Comparison of ENCODE assay signal across 18 cellular contexts in genomic region chr2:232483296-232483922, GRCh38. TPM values are rescaled to one million over a fixed set of nuclear protein-coding genes. Genes with fewer than 3 reads are reported as not detected.
DNase-seq lines count a peak whose midpoint lies in the region; ATAC-seq and TF ChIP-seq lines count a peak whose summit lies in the region.
"Had no signal": no experiment of that assay in that cellular context is flagged by ENCODE, and none has a peak within 500 bp of the region (broad histone marks: within the 10 kb centered on the region; RNA-seq: fewer than 3 reads in every experiment).

No MANE protein-coding gene starts in this region.

- no peaks in the 10 kb centered on the region for H3K79me1 ChIP-seq in H9 (ENCODE audit: insufficient read depth, low read depth, low read length, poor library complexity, severe bottlenecking)

- H4K8ac ChIP-seq in H9 (replicated peaks; ENCODE audit: insufficient read length, low read depth, low read length): no peak overlapping the region

- peak; percentile 2 for DNase-seq in activated naive CD4-positive, alpha-beta T cell treated with anti-CD3 and anti-CD28 coated beads for 36 hours
- DNase-seq in activated naive CD4-positive, alpha-beta T cell treated with anti-CD3 and anti-CD28 coated beads, Interleukin-2, amount 10 ng/mL, durations not matched to agents 7 days and 5 days: no peak
- peak; percentile 20 for DNase-seq in H9
- peak in 2 of 3 donors; percentile 15 to 32 for DNase-seq in right lobe of liver
- peak; percentile 57 for DNase-seq in spleen
- DNase-seq in mesenteric fat pad (ENCODE audit: low spot score): no peak
- DNase-seq: GF-D8, NCI-H1436 treated with DMSO at 0.1 percent for 48 hours, NCI-H2081, NCI-H510A, NCI-H774, RPMI8226 had no signal

- no peak overlapping the region for H3K4ac ChIP-seq in H9 (ENCODE audit: low read depth, low read length)

- H3K79me2 ChIP-seq in H9 (ENCODE audit: insufficient read depth, low read length): no peaks in the 10 kb centered on the region

- H4K91ac ChIP-seq in H9 (ENCODE audit: insufficient read length, low read depth, low read length): no peak overlapping the region

- H3K27me3 ChIP-seq in H9 (ENCODE audit: insufficient read depth, low read length): peaks cover 34% of the 10 kb centered on the region
- H3K27me3 ChIP-seq in right lobe of liver: peaks cover 0 to 16% of the 10 kb centered on the region in 2 donors
- H3K27me3 ChIP-seq in spleen (replicated peaks in 1 of 7): peaks cover 0 to 95% (median 48%) of the 10 kb centered on the region in 7 donors

- no peak overlapping the region for H2AK5ac ChIP-seq in H9 (ENCODE audit: insufficient read length, low read length)

- no peak overlapping the region for H3K56ac ChIP-seq in H9 (ENCODE audit: insufficient read length, low read depth, low read length)

- intact Hi-C loops in activated naive CD4-positive, alpha-beta T cell treated with anti-CD3 and anti-CD28 coated beads for 36 hours (cut with micrococcal nuclease): no loop called here
- intact Hi-C loops in right lobe of liver (cut with DNase I) (no loop called here), spleen (cut with DNase I; ENCODE audit: low total_unique reads) (no loop called here)

- no peak overlapping the region for H2BK15ac ChIP-seq in H9 (ENCODE audit: low read depth, low read length)

- H3T11ph ChIP-seq in H9 (ENCODE audit: low read length): no peak overlapping the region

- no peaks in the 10 kb centered on the region for H4K20me1 ChIP-seq in H9 (ENCODE audit: control insufficient read depth, insufficient read depth, insufficient read length)

- H3K36me3 ChIP-seq in right lobe of liver (no peaks in the 10 kb centered on the region), spleen (no peaks in the 10 kb centered on the region)

- no peak overlapping the region for H3K27ac Mint-ChIP-seq in activated naive CD4-positive, alpha-beta T cell treated with anti-CD3 and anti-CD28 coated beads for 36 hours
- H3K27ac Mint-ChIP-seq in activated naive CD4-positive, alpha-beta T cell treated with anti-CD3 and anti-CD28 coated beads, Interleukin-2, amount 10 ng/mL, durations not matched to agents 7 days and 5 days: no peak overlapping the region
- no peak overlapping the region for H3K27ac Mint-ChIP-seq in H9
- H3K27ac Mint-ChIP-seq: GM23338 had no signal

- no peak overlapping the region for H3K23ac ChIP-seq in H9 (ENCODE audit: insufficient read length, low read depth, low read length)

- no peak overlapping the region for H3K4me3 Mint-ChIP-seq in activated naive CD4-positive, alpha-beta T cell treated with anti-CD3 and anti-CD28 coated beads for 36 hours
- no peak overlapping the region for H3K4me3 Mint-ChIP-seq in activated naive CD4-positive, alpha-beta T cell treated with anti-CD3 and anti-CD28 coated beads, Interleukin-2, amount 10 ng/mL, durations not matched to agents 7 days and 5 days
- H3K4me3 Mint-ChIP-seq in H9: no peak overlapping the region
- H3K4me3 Mint-ChIP-seq: GM23338 had no signal

- no peak for TF ChIP-seq CTCF in H9 (conservative IDR thresholded peaks at IDR 0.05)
- no peak for TF ChIP-seq CTCF in right lobe of liver (IDR thresholded peaks at IDR 0.05)
- no peak for TF ChIP-seq CTCF in spleen (IDR thresholded peaks at IDR 0.05 in 8 of 11, conservative IDR thresholded peaks at IDR 0.05 in 3 of 11)

- H3K9me3 Mint-ChIP-seq in activated naive CD4-positive, alpha-beta T cell treated with anti-CD3 and anti-CD28 coated beads for 36 hours: no peaks in the 10 kb centered on the region
- no peaks in the 10 kb centered on the region for H3K9me3 Mint-ChIP-seq in activated naive CD4-positive, alpha-beta T cell treated with anti-CD3 and anti-CD28 coated beads, Interleukin-2, amount 10 ng/mL, durations not matched to agents 7 days and 5 days
- H3K9me3 Mint-ChIP-seq in H9: no peaks in the 10 kb centered on the region
- H3K9me3 Mint-ChIP-seq: GM23338 had no signal

- peaks cover 3% of the 10 kb centered on the region for H3K4me1 Mint-ChIP-seq in activated naive CD4-positive, alpha-beta T cell treated with anti-CD3 and anti-CD28 coated beads for 36 hours (ENCODE audit: low read depth)
- peaks cover 9% of the 10 kb centered on the region for H3K4me1 Mint-ChIP-seq in activated naive CD4-positive, alpha-beta T cell treated with anti-CD3 and anti-CD28 coated beads, Interleukin-2, amount 10 ng/mL, durations not matched to agents 7 days and 5 days
- H3K4me1 Mint-ChIP-seq in H9: peaks cover 6 to 7% of the 10 kb centered on the region in 2 experiments

- no CpG with 5 or more reads among the region's 10 CpGs for WGBS in H9 (ENCODE audit: extremely low coverage, insufficient read length, low lambda C conversion rate)
- 89% methylated on average over 3 of the region's 10 CpGs for WGBS in right lobe of liver (ENCODE audit: insufficient coverage, low coverage, low lambda C conversion rate, missing lambda C conversion rate)
- 88 to 94% (median 93%) methylated on average over 10 of the region's 10 CpGs for WGBS in spleen, 5 donors

- ATAC-seq in right lobe of liver (no peak), HG02571 (IDR thresholded peaks at IDR 0.05; ENCODE audit: unreplicated experiment) (no peak)
- ATAC-seq: GM23338 had no signal

- H3K23me2 ChIP-seq in H9 (ENCODE audit: insufficient read length, low read depth, low read length, poor library complexity, severe bottlenecking): peaks cover 9% of the 10 kb centered on the region

- H2BK5ac ChIP-seq in H9 (ENCODE audit: insufficient read length, low read length): no peak overlapping the region

- H3K9me3 ChIP-seq in H9 (ENCODE audit: control insufficient read depth, low read depth, low read length): no peaks in the 10 kb centered on the region
- H3K9me3 ChIP-seq in right lobe of liver: no peaks in the 10 kb centered on the region
- H3K9me3 ChIP-seq in spleen: no peaks in the 10 kb centered on the region

- H3K4me1 ChIP-seq in H9 (ENCODE audit: insufficient read depth, low read length) (no peaks in the 10 kb centered on the region), right lobe of liver (peaks cover 0 to 8% (median 0%) of the 10 kb centered on the region in 4 donors), spleen (peaks cover 9 to 34% (median 25%) of the 10 kb centered on the region in 6 donors)

- no peak overlapping the region for H2BK120ac ChIP-seq in H9 (ENCODE audit: low read depth, low read length, poor library complexity, severe bottlenecking)

- no peak overlapping the region for H3K9ac ChIP-seq in H9 (ENCODE audit: extremely low read depth, insufficient read length, low read length)
- H3K9ac ChIP-seq: KMS-11 had no signal

- H2AFZ ChIP-seq in H9 (ENCODE audit: low read length): no peak overlapping the region
- H2AFZ ChIP-seq: GM23338 had no signal

- no peak overlapping the region for H3K27ac ChIP-seq in H9 (ENCODE audit: insufficient read length, low read depth, low read length)
- H3K27ac ChIP-seq in right lobe of liver: no peak overlapping the region
- H3K27ac ChIP-seq in spleen: no peak overlapping the region
- H3K27ac ChIP-seq: C4-2B, KMS-11 had no signal

- H3K36me3 Mint-ChIP-seq in activated naive CD4-positive, alpha-beta T cell treated with anti-CD3 and anti-CD28 coated beads for 36 hours (ENCODE audit: low read depth): no peaks in the 10 kb centered on the region
- no peaks in the 10 kb centered on the region for H3K36me3 Mint-ChIP-seq in activated naive CD4-positive, alpha-beta T cell treated with anti-CD3 and anti-CD28 coated beads, Interleukin-2, amount 10 ng/mL, durations not matched to agents 7 days and 5 days
- peaks cover 0 to 8% (median 0%) of the 10 kb centered on the region in 3 experiments; a peak in 3 of 7 replicates for H3K36me3 Mint-ChIP-seq in H9 (ENCODE audit: insufficient read depth in 1 of 3, low read depth in 3 of 3)

- no peak overlapping the region for H3K18ac ChIP-seq in H9 (ENCODE audit: insufficient read length, low read depth, low read length)

- no peak overlapping the region for H2BK20ac ChIP-seq in H9 (ENCODE audit: low read depth, low read length, poor library complexity, severe bottlenecking)

- peaks cover 23% of the 10 kb centered on the region for H3K27me3 Mint-ChIP-seq in activated naive CD4-positive, alpha-beta T cell treated with anti-CD3 and anti-CD28 coated beads for 36 hours (ENCODE audit: low read depth)
- peaks cover 61% of the 10 kb centered on the region for H3K27me3 Mint-ChIP-seq in activated naive CD4-positive, alpha-beta T cell treated with anti-CD3 and anti-CD28 coated beads, Interleukin-2, amount 10 ng/mL, durations not matched to agents 7 days and 5 days
- H3K27me3 Mint-ChIP-seq in H9 (ENCODE audit: low read depth): peaks cover 67% of the 10 kb centered on the region

- H3K4me3 ChIP-seq in right lobe of liver: no peak overlapping the region
- H3K4me3 ChIP-seq in spleen: no peak overlapping the region
- H3K4me3 ChIP-seq: GM23338 had no signal

- H3K14ac ChIP-seq in H9 (ENCODE audit: insufficient read depth, low read length): no peak overlapping the region

- no peak overlapping the region for H4K5ac ChIP-seq in H9 (ENCODE audit: insufficient read length, low read depth, low read length)

- H3K4me2 ChIP-seq in H9 (ENCODE audit: insufficient read depth, insufficient read length, low read length): no peak overlapping the region
- H3K4me2 ChIP-seq: GM23338, KMS-11 had no signal

- TF ChIP-seq POLR2A in right lobe of liver (IDR thresholded peaks at IDR 0.05): no peak
- TF ChIP-seq POLR2A in spleen (IDR thresholded peaks at IDR 0.05): no peak

- CTCF ChIA-PET in activated naive CD4-positive, alpha-beta T cell treated with anti-CD3 and anti-CD28 coated beads for 36 hours (lab: Charles Lee): no interaction called here
- CTCF ChIA-PET in activated naive CD4-positive, alpha-beta T cell treated with anti-CD3 and anti-CD28 coated beads, Interleukin-2, amount 10 ng/mL, durations not matched to agents 7 days and 5 days (lab: Charles Lee): no interaction called here

- H2BK12ac ChIP-seq in H9 (ENCODE audit: insufficient read length, low read depth, low read length): no peak overlapping the region

RNA-seq across cellular contexts. Expression of gene ECEL1, which starts 4.2 kb away (rescaled TPM):
- total RNA-seq in activated naive CD4-positive, alpha-beta T cell treated with anti-CD3 and anti-CD28 coated beads for 36 hours: under 1 TPM in 1 of 2 experiments, not detected in 1; 0.12 TPM
- 8.2 and 8.4 TPM in 2 replicates for total RNA-seq in H9 (2021)
- 1 to 10 TPM in 1 of 6 experiments, under 1 TPM in 3, not detected in 2; 0.22 to 1.3 (median 0.83) TPM for total RNA-seq in right lobe of liver
- total RNA-seq in spleen: 10 to 100 TPM in 2 of 7 donors, under 1 TPM in 3, not detected in 2; 0.17 to 23.1 (median 0.34) TPM
- polyA plus RNA-seq in spleen: 1 to 10 TPM in 1 of 3 donors, under 1 TPM in 2; 0.10 to 1.6 (median 0.30) TPM
- 0.35 TPM for total RNA-seq in mesenteric fat pad
- total RNA-seq: Daoy, M059J had no signal

RNA-seq across cellular contexts. Expression of gene ALPI, which starts 27.5 kb away (rescaled TPM):
- not detected for total RNA-seq in activated naive CD4-positive, alpha-beta T cell treated with anti-CD3 and anti-CD28 coated beads for 36 hours
- total RNA-seq in H9 (2021): not detected in 2 replicates
- under 1 TPM in 2 of 6 experiments, not detected in 4; 0.19 to 0.25 TPM for total RNA-seq in right lobe of liver
- total RNA-seq in spleen: not detected
- polyA plus RNA-seq in spleen: not detected
- total RNA-seq in mesenteric fat pad: 0.71 TPM
- total RNA-seq: Daoy, GM23338, M059J had no signal
- polyA plus RNA-seq: GM23338 had no signal

RNA-seq across cellular contexts. Expression of gene PRSS56, which starts 36.8 kb away (rescaled TPM):
- not detected for total RNA-seq in activated naive CD4-positive, alpha-beta T cell treated with anti-CD3 and anti-CD28 coated beads for 36 hours
- total RNA-seq in H9 (2021): not detected in 2 replicates
- total RNA-seq in right lobe of liver: under 1 TPM in 1 of 6 experiments, not detected in 5; 0.19 TPM
- under 1 TPM in 1 of 7 donors, not detected in 6; 0.13 TPM for total RNA-seq in spleen
- polyA plus RNA-seq in spleen: under 1 TPM in 1 of 3 donors, not detected in 2; 0.04 TPM
- total RNA-seq in mesenteric fat pad: not detected
- total RNA-seq: Daoy, M059J had no signal

RNA-seq across cellular contexts. Expression of gene CHRND, which starts 42.6 kb away (rescaled TPM):
- total RNA-seq in activated naive CD4-positive, alpha-beta T cell treated with anti-CD3 and anti-CD28 coated beads for 36 hours: not detected
- total RNA-seq in H9 (2021) (not detected in 2 replicates), right lobe of liver (not detected), spleen (under 1 TPM in 1 of 7 donors, not detected in 6; 0.32 TPM), mesenteric fat pad (not detected)
- polyA plus RNA-seq in spleen: not detected
- total RNA-seq: Daoy, M059J had no signal

RNA-seq across cellular contexts. Expression of gene CHRNG, which starts 56.1 kb away (rescaled TPM):
- not detected for total RNA-seq in activated naive CD4-positive, alpha-beta T cell treated with anti-CD3 and anti-CD28 coated beads for 36 hours
- total RNA-seq in H9 (2021) (not detected in 2 replicates), right lobe of liver (not detected), spleen (not detected), mesenteric fat pad (not detected)
- under 1 TPM in 1 of 3 donors, not detected in 2; 0.06 TPM for polyA plus RNA-seq in spleen
- total RNA-seq: Daoy, GM23338, M059J had no signal
- polyA plus RNA-seq: GM23338 had no signal

Comparison
In these comparisons a context has a peak if more than half of its experiments do, and no peak if none do; other contexts are left out.
1. DNase-seq: peak in activated naive CD4-positive, alpha-beta T cell treated with anti-CD3 and anti-CD28 coated beads for 36 hours (single experiment), H9 (single experiment), right lobe of liver (2 of 3) and spleen (single experiment); none in activated naive CD4-positive, alpha-beta T cell treated with anti-CD3 and anti-CD28 coated beads, Interleukin-2, amount 10 ng/mL, durations not matched to agents 7 days and 5 days (single experiment) and mesenteric fat pad (single experiment).